In genomic region chr10:26368463-26368862, GRCh38 we compare ENCODE assay signal across 12 cellular contexts.
DNase-seq lines count a peak whose midpoint lies in the region; ATAC-seq and TF ChIP-seq lines count a peak whose summit lies in the region.
"Had no signal": no experiment of that assay in that cellular context is flagged by ENCODE, and none has a peak within 500 bp of the region (broad histone marks: within the 10 kb centered on the region; RNA-seq: fewer than 3 reads in every experiment).

No MANE protein-coding gene starts in this region.

- H3K27me3 ChIP-seq in PC-9 (ENCODE audit: insufficient read depth, low read depth): no peaks in the 10 kb centered on the region
- H3K27me3 ChIP-seq: tibial nerve had no signal

- H4K20me1 ChIP-seq in PC-9 (ENCODE audit: insufficient read depth): no peaks in the 10 kb centered on the region

- no peak overlapping the region for H3K4me3 Mint-ChIP-seq in naive thymus-derived CD8-positive, alpha-beta T cell
- H3K4me3 Mint-ChIP-seq: activated CD4-positive, alpha-beta T cell treated with anti-CD3 and anti-CD28 coated beads, Interleukin-2, amount 10 ng/mL, durations not matched to agents 24 days and 14 days had no signal

- intact Hi-C loops in PC-9 (cut with micrococcal nuclease; ENCODE audit: unreplicated experiment): no loop called here

- H3K9me2 ChIP-seq in PC-9 (ENCODE audit: insufficient read depth): no peaks in the 10 kb centered on the region

- CTCF ChIA-PET in PC-9 (lab: Charles Lee): no interaction called here

- TF ChIP-seq CTCF in PC-9 (conservative IDR thresholded peaks at IDR 0.05): no peak

- peaks cover 0 to 6% (median 0%) of the 10 kb centered on the region in 3 donors for H3K36me3 Mint-ChIP-seq in naive thymus-derived CD8-positive, alpha-beta T cell

- no peak overlapping the region for H3K27ac Mint-ChIP-seq in naive thymus-derived CD8-positive, alpha-beta T cell
- H3K27ac Mint-ChIP-seq: activated CD4-positive, alpha-beta T cell treated with anti-CD3 and anti-CD28 coated beads, Interleukin-2, amount 10 ng/mL, durations not matched to agents 24 days and 14 days had no signal

- no peak overlapping the region for H3K4me2 ChIP-seq in PC-9

- H3K4me1 ChIP-seq in PC-9 (replicated peaks; ENCODE audit: insufficient read depth): no peaks in the 10 kb centered on the region
- H3K4me1 ChIP-seq: Caco-2, tibial nerve had no signal

- ATAC-seq in GM18498 (IDR thresholded peaks at IDR 0.05; ENCODE audit: unreplicated experiment): peak; percentile 59
- peak; percentile 39 for ATAC-seq in GM19372 (IDR thresholded peaks at IDR 0.05; ENCODE audit: low read depth, unreplicated experiment)
- peak; percentile 62 for ATAC-seq in HG02759 (IDR thresholded peaks at IDR 0.05; ENCODE audit: unreplicated experiment)
- ATAC-seq in HG03432 (IDR thresholded peaks at IDR 0.05; ENCODE audit: unreplicated experiment): peak; percentile 60
- no peak for ATAC-seq in naive thymus-derived CD8-positive, alpha-beta T cell

- no peak overlapping the region for H3K27ac ChIP-seq in PC-9
- H3K27ac ChIP-seq: tibial nerve had no signal

- no TSS peak for BruUV-seq in PC-9 (replicated peaks; lab: Mats Ljungman, UMichigan)

- H3K4me3 ChIP-seq in PC-9: no peak overlapping the region
- H3K4me3 ChIP-seq: tibial nerve had no signal

- no peaks in the 10 kb centered on the region for H3K79me2 ChIP-seq in PC-9 (ENCODE audit: low read depth)

- H3K9me3 Mint-ChIP-seq in naive thymus-derived CD8-positive, alpha-beta T cell: peaks cover 0 to 11% (median 5%) of the 10 kb centered on the region in 9 donors

- POLR2A ChIA-PET in PC-9 (lab: Charles Lee; ENCODE audit: unreplicated experiment): no interaction called here
- POLR2A ChIA-PET in naive thymus-derived CD8-positive, alpha-beta T cell (lab: Charles Lee): no interaction called here

- H3K27me3 Mint-ChIP-seq in naive thymus-derived CD8-positive, alpha-beta T cell: peaks cover 0 to 4% (median 0%) of the 10 kb centered on the region in 5 donors

- H2AFZ ChIP-seq in PC-9: no peak overlapping the region

- no peaks in the 10 kb centered on the region for H3F3A ChIP-seq in PC-9 (ENCODE audit: insufficient read depth, low read depth)

- DNase-seq in PC-9 (no peak), NCI-H510A (lab: John Stamatoyannopoulos, UW) (no peak)
- no peak for DNase-seq in naive thymus-derived CD8-positive, alpha-beta T cell
- DNase-seq in stimulated activated CD4-positive, alpha-beta T cell treated with anti-CD3 and anti-CD28 coated beads, Interleukin-2, amount 100 ng/mL, for 24 hours: no peak
- DNase-seq: amygdala had no signal

- H3K4me1 Mint-ChIP-seq in naive thymus-derived CD8-positive, alpha-beta T cell: peaks cover 0 to 8% (median 1%) of the 10 kb centered on the region in 4 donors
- H3K4me1 Mint-ChIP-seq: activated CD4-positive, alpha-beta T cell treated with anti-CD3 and anti-CD28 coated beads, Interleukin-2, amount 10 ng/mL, durations not matched to agents 24 days and 14 days had no signal

- H3K9me3 ChIP-seq in PC-9 (ENCODE audit: insufficient read depth, low read depth): no peaks in the 10 kb centered on the region
- H3K9me3 ChIP-seq: tibial nerve had no signal

- no peaks in the 10 kb centered on the region for H3K36me3 ChIP-seq in PC-9 (ENCODE audit: low read depth)
- H3K36me3 ChIP-seq: tibial nerve had no signal

Comparison
In these comparisons a context has a peak if more than half of its experiments do, and no peak if none do; other contexts are left out.
1. ATAC-seq: peak in GM18498 (single experiment), GM19372 (single experiment), HG02759 (single experiment) and HG03432 (single experiment); none in naive thymus-derived CD8-positive, alpha-beta T cell (0 of 2).